Comparison of ENCODE assay signal across 8 cellular contexts in the genomic region with DNA sequence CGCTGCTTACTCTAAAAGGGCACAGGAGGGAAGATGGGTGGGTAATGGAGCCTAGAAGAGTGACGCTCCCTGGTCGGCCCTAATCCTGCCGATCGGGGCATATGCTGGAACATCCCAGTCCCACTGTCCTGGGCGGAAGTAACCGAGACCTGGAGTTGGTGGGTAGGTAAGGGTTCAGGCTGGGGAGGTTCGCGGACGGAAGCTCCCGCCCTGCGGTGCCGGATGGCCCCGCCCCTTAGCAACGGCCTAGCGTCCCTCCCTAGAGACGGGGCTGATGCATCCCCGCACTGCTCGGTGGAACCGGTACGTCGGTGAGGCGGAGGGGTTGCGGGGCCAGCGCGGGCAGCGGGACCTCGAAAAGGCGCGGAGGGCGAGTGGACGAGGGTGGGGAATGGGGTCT. TPM values are rescaled to one million over a fixed set of nuclear protein-coding genes. Genes with fewer than 3 reads are reported as not detected.
DNase-seq lines count a peak whose midpoint lies in the region; ATAC-seq and TF ChIP-seq lines count a peak whose summit lies in the region.

No MANE protein-coding gene starts in this region.

- peak overlapping the region; percentile 59 for H3K4me2 ChIP-seq in trophoblast cell (ENCODE audit: low read length)

- no peak for TF ChIP-seq CTCF in CD4-positive, alpha-beta T cell (IDR thresholded peaks at IDR 0.05)
- no peak for TF ChIP-seq CTCF in fibroblast of villous mesenchyme (IDR thresholded peaks at IDR 0.05; ENCODE audit: insufficient read depth, low read depth, low read length)
- no peak for TF ChIP-seq CTCF in tibial nerve (IDR thresholded peaks at IDR 0.05)

- TF ChIP-seq POLR2A in tibial nerve (IDR thresholded peaks at IDR 0.05), result no peak

- no peak overlapping the region for H3K18ac ChIP-seq in trophoblast cell (ENCODE audit: low read length)

- H3K36me3 Mint-ChIP-seq in CD4-positive, alpha-beta T cell (ENCODE audit: low read depth), result no peaks in the 10 kb centered on the region
- peaks cover 2% of the 10 kb centered on the region for H3K36me3 Mint-ChIP-seq in activated T-helper 1 cell treated with anti-CD3 and anti-CD28 coated beads, Interleukin-12 subunit alpha, Interleukin-12 subunit beta, Interleukin-2, Interleukin-4 antibody, amounts not matched to agents 30 ng/mL and 10 ng/mL and 1 ng/mL, durations not matched to agents 14 hours and 24 hours and 36 hours (ENCODE audit: low read depth)

- H3K4me3 ChIP-seq in fibroblast of villous mesenchyme (ENCODE audit: low read depth, low read length), result peak overlapping the region; percentile 55
- H3K4me3 ChIP-seq in trophoblast cell (ENCODE audit: low read depth, low read length), result no peak overlapping the region
- H3K4me3 ChIP-seq in tibial nerve, result peak overlapping the region in 3 of 4 donors; percentile 1 to 40 (median 39)

- no peaks in the 10 kb centered on the region for H3K36me3 ChIP-seq in trophoblast cell (ENCODE audit: control insufficient read depth in 1 of 2, insufficient read depth in 2 of 2, low read length in 2 of 2)
- peaks cover 0 to 4% (median 0%) of the 10 kb centered on the region in 3 donors for H3K36me3 ChIP-seq in tibial nerve

- H3K79me2 ChIP-seq in trophoblast cell (ENCODE audit: control insufficient read depth, insufficient read depth, low read length, poor library complexity), result no peaks in the 10 kb centered on the region

- H4K8ac ChIP-seq in trophoblast cell (ENCODE audit: low read depth, low read length), result peak overlapping the region; percentile 85

- no peak overlapping the region for H3K14ac ChIP-seq in trophoblast cell (ENCODE audit: low read length)

- ATAC-seq in CD4-positive, alpha-beta T cell (ENCODE audit: poor library complexity), result peak; percentile 100
- ATAC-seq in HG03442 (IDR thresholded peaks at IDR 0.05; ENCODE audit: unreplicated experiment), result no peak
- ATAC-seq in HG02852 (IDR thresholded peaks at IDR 0.05; ENCODE audit: unreplicated experiment), result no peak

- H4K91ac ChIP-seq in trophoblast cell (ENCODE audit: low read depth, low read length), result peak overlapping the region; percentile 88

- no peaks in the 10 kb centered on the region for H3K9me3 ChIP-seq in CD4-positive, alpha-beta T cell (ENCODE audit: control insufficient read depth, low read length)
- H3K9me3 ChIP-seq in trophoblast cell (ENCODE audit: insufficient read depth, low read depth, low read length) (no peaks in the 10 kb centered on the region), tibial nerve (no peaks in the 10 kb centered on the region)

- H3K27me3 ChIP-seq in CD4-positive, alpha-beta T cell (ENCODE audit: control insufficient read depth, insufficient read depth, low read length), result no peaks in the 10 kb centered on the region
- no peaks in the 10 kb centered on the region for H3K27me3 ChIP-seq in trophoblast cell (ENCODE audit: insufficient read depth, low read length)
- H3K27me3 ChIP-seq in tibial nerve, result peaks cover 0 to 5% of the 10 kb centered on the region in 2 donors

- no peak overlapping the region for H3K4ac ChIP-seq in trophoblast cell (ENCODE audit: low read depth, low read length)

- peak overlapping the region; percentile 63 for H2AFZ ChIP-seq in trophoblast cell (ENCODE audit: insufficient read depth, low read length, poor library complexity)

- H3K27ac Mint-ChIP-seq in CD4-positive, alpha-beta T cell, result no peak overlapping the region
- no peak overlapping the region for H3K27ac Mint-ChIP-seq in activated T-helper 1 cell treated with anti-CD3 and anti-CD28 coated beads, Interleukin-12 subunit alpha, Interleukin-12 subunit beta, Interleukin-2, Interleukin-4 antibody, amounts not matched to agents 30 ng/mL and 10 ng/mL and 1 ng/mL, durations not matched to agents 14 hours and 24 hours and 36 hours

- POLR2A ChIA-PET in CD4-positive, alpha-beta T cell (lab: Charles Lee), result interaction anchor here (0.6 to 1.5 kb wide), 7 partner anchors 29 to 344 kb away, joined by 3 to 7 read pairs (median 3); partner anchors contain the start of genes ABHD14B, GLYCTK, TWF2 and WDR82

- no peak overlapping the region for H3K27ac ChIP-seq in CD4-positive, alpha-beta T cell (ENCODE audit: low read depth, low read length)
- no peak overlapping the region for H3K27ac ChIP-seq in trophoblast cell (ENCODE audit: low read depth, low read length)
- H3K27ac ChIP-seq in tibial nerve, result no peak overlapping the region

- H3K4me3 Mint-ChIP-seq in CD4-positive, alpha-beta T cell, result peak overlapping the region; percentile 79
- H3K4me3 Mint-ChIP-seq in activated T-helper 1 cell treated with anti-CD3 and anti-CD28 coated beads, Interleukin-12 subunit alpha, Interleukin-12 subunit beta, Interleukin-2, Interleukin-4 antibody, amounts not matched to agents 30 ng/mL and 10 ng/mL and 1 ng/mL, durations not matched to agents 14 hours and 24 hours and 36 hours, result peak overlapping the region; percentile 42

- H2BK5ac ChIP-seq in trophoblast cell (ENCODE audit: low read depth, low read length, poor library complexity), result no peak overlapping the region

- DNase-seq in CD4-positive, alpha-beta T cell, result peak; percentile 48 to 79 (median 68)
- DNase-seq in NCI-H510A (lab: John Stamatoyannopoulos, UW) (peak; percentile 53), fibroblast of villous mesenchyme (ENCODE audit: low read depth) (peak; percentile 32), trophoblast cell (peak; percentile 65 to 83), tibial nerve (ENCODE audit: low spot score in 2 of 2) (no peak)
- DNase-seq in activated T-helper 1 cell treated with anti-CD3 and anti-CD28 coated beads, Interleukin-12 subunit alpha, Interleukin-12 subunit beta, Interleukin-2, Interleukin-4 antibody, amounts not matched to agents 30 ng/mL and 10 ng/mL and 1 ng/mL, durations not matched to agents 14 hours and 24 hours and 36 hours (ENCODE audit: low spot score), result peak; percentile 71

- H2AK5ac ChIP-seq in trophoblast cell (ENCODE audit: low read length), result no peak overlapping the region

- H3K4me1 Mint-ChIP-seq in CD4-positive, alpha-beta T cell (ENCODE audit: low read depth), result peaks cover 22% of the 10 kb centered on the region
- H3K4me1 Mint-ChIP-seq in activated T-helper 1 cell treated with anti-CD3 and anti-CD28 coated beads, Interleukin-12 subunit alpha, Interleukin-12 subunit beta, Interleukin-2, Interleukin-4 antibody, amounts not matched to agents 30 ng/mL and 10 ng/mL and 1 ng/mL, durations not matched to agents 14 hours and 24 hours and 36 hours (ENCODE audit: low read depth), result peaks cover 20% of the 10 kb centered on the region

- peaks cover 4% of the 10 kb centered on the region for H3K79me1 ChIP-seq in trophoblast cell (ENCODE audit: low read length)

- H3K23ac ChIP-seq in trophoblast cell (ENCODE audit: low read length), result no peak overlapping the region

- H3K4me1 ChIP-seq in trophoblast cell (ENCODE audit: control insufficient read depth in 1 of 2, insufficient read depth in 2 of 2, low read length in 2 of 2) (peaks cover 25 to 27% of the 10 kb centered on the region in 2 experiments), tibial nerve (peaks cover 0 to 30% (median 20%) of the 10 kb centered on the region in 4 donors)

- H3K27me3 Mint-ChIP-seq in CD4-positive, alpha-beta T cell, result no peaks in the 10 kb centered on the region
- no peaks in the 10 kb centered on the region for H3K27me3 Mint-ChIP-seq in activated T-helper 1 cell treated with anti-CD3 and anti-CD28 coated beads, Interleukin-12 subunit alpha, Interleukin-12 subunit beta, Interleukin-2, Interleukin-4 antibody, amounts not matched to agents 30 ng/mL and 10 ng/mL and 1 ng/mL, durations not matched to agents 14 hours and 24 hours and 36 hours (ENCODE audit: insufficient read depth)

- no peak overlapping the region for H2BK12ac ChIP-seq in trophoblast cell (ENCODE audit: low read length)

- TF ChIP-seq EP300 in tibial nerve (IDR thresholded peaks at IDR 0.05), result no peak

- CTCF ChIA-PET in CD4-positive, alpha-beta T cell (lab: Charles Lee), result interaction anchor here (0.6 to 1.9 kb wide), 3 partner anchors 22 to 98 kb away, joined by 3 to 5 read pairs (median 4); no protein-coding TSS in a partner anchor

- intact Hi-C loops in CD4-positive, alpha-beta T cell (cut with DNase I, micrococcal nuclease), result no loop called here
- intact Hi-C loops in activated T-helper 1 cell treated with anti-CD3 and anti-CD28 coated beads, Interleukin-12 subunit alpha, Interleukin-12 subunit beta, Interleukin-2, Interleukin-4 antibody, amounts not matched to agents 30 ng/mL and 10 ng/mL and 1 ng/mL, durations not matched to agents 14 hours and 24 hours and 36 hours (cut with micrococcal nuclease), result loop anchor here (2.0 kb wide), 1 partner anchor 29 kb away; no protein-coding TSS in a partner anchor

- H4K12ac ChIP-seq in trophoblast cell (ENCODE audit: low read depth, low read length), result no peak overlapping the region

- H2BK120ac ChIP-seq in trophoblast cell (ENCODE audit: insufficient read depth, low read length, poor library complexity), result peak overlapping the region; percentile 55

- no CpG with 5 or more reads among the region's 32 CpGs for WGBS in trophoblast cell (ENCODE audit: extremely low coverage, insufficient coverage, insufficient read length)
- WGBS in tibial nerve, 2 donors, result 4 to 14% methylated on average over 30 to 32 of the region's 32 CpGs

- no peak overlapping the region for H3K9ac ChIP-seq in trophoblast cell (ENCODE audit: low read length)

- H3K9me3 Mint-ChIP-seq in CD4-positive, alpha-beta T cell, result no peaks in the 10 kb centered on the region
- no peaks in the 10 kb centered on the region for H3K9me3 Mint-ChIP-seq in activated T-helper 1 cell treated with anti-CD3 and anti-CD28 coated beads, Interleukin-12 subunit alpha, Interleukin-12 subunit beta, Interleukin-2, Interleukin-4 antibody, amounts not matched to agents 30 ng/mL and 10 ng/mL and 1 ng/mL, durations not matched to agents 14 hours and 24 hours and 36 hours

RNA-seq across cellular contexts. Expression of gene DNAH1, which starts 1.5 kb away (rescaled TPM):
- 10 to 100 TPM; 49.7 to 50.7 TPM for total RNA-seq in CD4-positive, alpha-beta T cell
- 12.1 and 12.2 TPM in 2 replicates for total RNA-seq in activated T-helper 1 cell treated with anti-CD3 and anti-CD28 coated beads, Interleukin-12 subunit alpha, Interleukin-12 subunit beta, Interleukin-2, Interleukin-4 antibody, amounts not matched to agents 30 ng/mL and 10 ng/mL and 1 ng/mL, durations not matched to agents 14 hours and 24 hours and 36 hours
- total RNA-seq in fibroblast of villous mesenchyme, result 4.7 and 4.8 TPM in 2 replicates
- polyA plus RNA-seq in trophoblast cell (2013), result 1.1 and 1.2 TPM in 2 replicates
- total RNA-seq in tibial nerve, result 10 to 100 TPM; 12.0 to 26.1 (median 15.5) TPM

RNA-seq across cellular contexts. Expression of gene GLYCTK, which starts 30.0 kb away (rescaled TPM):
- total RNA-seq in CD4-positive, alpha-beta T cell, result 10 to 100 TPM; 24.4 to 24.6 TPM
- total RNA-seq in activated T-helper 1 cell treated with anti-CD3 and anti-CD28 coated beads, Interleukin-12 subunit alpha, Interleukin-12 subunit beta, Interleukin-2, Interleukin-4 antibody, amounts not matched to agents 30 ng/mL and 10 ng/mL and 1 ng/mL, durations not matched to agents 14 hours and 24 hours and 36 hours, result 17.0 and 18.3 TPM in 2 replicates
- total RNA-seq in fibroblast of villous mesenchyme (6.9 and 13.5 TPM in 2 replicates), tibial nerve (10 to 100 TPM in 3 of 4 donors, 1 to 10 TPM in 1; 5.4 to 27.1 (median 19.9) TPM)
- polyA plus RNA-seq in trophoblast cell (2013), result 1.4 and 1.7 TPM in 2 replicates

RNA-seq across cellular contexts. Expression of gene WDR82, which starts 39.2 kb away (rescaled TPM):
- total RNA-seq in CD4-positive, alpha-beta T cell, result 100 to 1,000 TPM; 114 TPM
- total RNA-seq in activated T-helper 1 cell treated with anti-CD3 and anti-CD28 coated beads, Interleukin-12 subunit alpha, Interleukin-12 subunit beta, Interleukin-2, Interleukin-4 antibody, amounts not matched to agents 30 ng/mL and 10 ng/mL and 1 ng/mL, durations not matched to agents 14 hours and 24 hours and 36 hours, result 105 and 107 TPM in 2 replicates
- total RNA-seq in fibroblast of villous mesenchyme (51.2 and 68.2 TPM in 2 replicates), tibial nerve (10 to 100 TPM; 42.1 to 52.9 (median 48.6) TPM)
- 30.8 and 31.8 TPM in 2 replicates for polyA plus RNA-seq in trophoblast cell (2013)

Comparison
In these comparisons a context has a peak if more than half of its experiments do, and no peak if none do; other contexts are left out.
1. DNase-seq: peak in CD4-positive, alpha-beta T cell (10 of 10), NCI-H510A (single experiment), activated T-helper 1 cell treated with anti-CD3 and anti-CD28 coated beads, Interleukin-12 subunit alpha, Interleukin-12 subunit beta, Interleukin-2, Interleukin-4 antibody, amounts not matched to agents 30 ng/mL and 10 ng/mL and 1 ng/mL, durations not matched to agents 14 hours and 24 hours and 36 hours (single experiment), fibroblast of villous mesenchyme (single experiment) and trophoblast cell (2 of 2); none in tibial nerve (0 of 2).